10 cellular contexts compared by ENCODE assay signal in genomic region chr10:100043796-100044195, GRCh38. TPM values are rescaled to one million over a fixed set of nuclear protein-coding genes. Genes with fewer than 3 reads are reported as not detected.
A peak's percentile ranks its signal among the peaks of the same experiment; 100 is the strongest.
DNase-seq lines count a peak whose midpoint lies in the region; ATAC-seq and TF ChIP-seq lines count a peak whose summit lies in the region.
"Had no signal": no experiment of that assay in that cellular context is flagged by ENCODE, and none has a peak within 500 bp of the region (broad histone marks: within the 10 kb centered on the region; RNA-seq: fewer than 3 reads in every experiment).

No MANE protein-coding gene starts in this region.

- H3K27ac ChIP-seq in GM23248 (peak overlapping the region; percentile 71), adrenal gland (peak overlapping the region in 4 of 5 donors; percentile 4 to 66 (median 30)), smooth muscle cell (ENCODE audit: low read depth) (peak overlapping the region; percentile 75)

- intact Hi-C loops in adrenal gland (cut with DNase I) (no loop called here), left ventricle myocardium superior (cut with micrococcal nuclease) (loop anchor here (10.0 kb wide), 1 partner anchor 69 kb away; no protein-coding TSS in a partner anchor), Caco-2 (cut with micrococcal nuclease; ENCODE audit: unreplicated experiment) (no loop called here)

- peak overlapping the region; percentile 29 for H3K4me2 ChIP-seq in GM23248 (ENCODE audit: unreplicated experiment)
- H3K4me2 ChIP-seq in smooth muscle cell, result peak overlapping the region; percentile 44

- no peak overlapping the region for H3K27ac Mint-ChIP-seq in Caco-2 (ENCODE audit: unreplicated experiment)
- no peak overlapping the region for H3K27ac Mint-ChIP-seq in activated naive CD4-positive, alpha-beta T cell treated with anti-CD3 and anti-CD28 coated beads, Interleukin-2, amount 10 ng/mL, durations not matched to agents 7 days and 5 days

- H3K36me3 Mint-ChIP-seq in Caco-2 (ENCODE audit: insufficient read depth, unreplicated experiment), result no peaks in the 10 kb centered on the region
- no peaks in the 10 kb centered on the region for H3K36me3 Mint-ChIP-seq in activated naive CD4-positive, alpha-beta T cell treated with anti-CD3 and anti-CD28 coated beads, Interleukin-2, amount 10 ng/mL, durations not matched to agents 7 days and 5 days

- H3F3A ChIP-seq in GM23248 (ENCODE audit: insufficient read depth) (peaks cover 8% of the 10 kb centered on the region; the same call in 1 of the 2 replicates), smooth muscle cell (ENCODE audit: low read depth) (peaks cover 17% of the 10 kb centered on the region)

- H3K36me3 ChIP-seq in GM23248 (ENCODE audit: low read depth) (no peaks in the 10 kb centered on the region), adrenal gland (replicated peaks in 1 of 2) (no peaks in the 10 kb centered on the region), smooth muscle cell (ENCODE audit: low read depth) (no peaks in the 10 kb centered on the region), Caco-2 (ENCODE audit: control insufficient read depth, insufficient read depth, low read length) (no peaks in the 10 kb centered on the region)

- peaks cover 12% of the 10 kb centered on the region for H3K4me1 Mint-ChIP-seq in Caco-2 (ENCODE audit: low read depth, unreplicated experiment)
- H3K4me1 Mint-ChIP-seq in activated naive CD4-positive, alpha-beta T cell treated with anti-CD3 and anti-CD28 coated beads, Interleukin-2, amount 10 ng/mL, durations not matched to agents 7 days and 5 days, result no peaks in the 10 kb centered on the region

- no TSS peak for BruUV-seq in Caco-2 (replicated peaks; lab: Mats Ljungman, UMichigan)

- CTCF ChIA-PET in Caco-2 (lab: Charles Lee), result no interaction called here
- CTCF ChIA-PET in activated naive CD4-positive, alpha-beta T cell treated with anti-CD3 and anti-CD28 coated beads, Interleukin-2, amount 10 ng/mL, durations not matched to agents 7 days and 5 days (lab: Charles Lee), result interaction anchor here (2.3 to 8.5 kb wide), 2 partner anchors 51 to 198 kb away, joined by 13 to 177 read pairs; no protein-coding TSS in a partner anchor

- DNase-seq in GM23248 (peak; percentile 54), adrenal gland (peak in 4 of 7 donors; percentile 8 to 53 (median 19)), left ventricle myocardium superior (peak; percentile 68), smooth muscle cell (lab: John Stamatoyannopoulos, UW; ENCODE audit: unreplicated experiment) (no peak), Caco-2 (no peak)
- no peak for DNase-seq in activated CD4-positive, CD25-positive, alpha-beta regulatory T cell (lab: John Stamatoyannopoulos, UW)
- no peak for DNase-seq in activated naive CD4-positive, alpha-beta T cell treated with anti-CD3 and anti-CD28 coated beads, Interleukin-2, amount 10 ng/mL, durations not matched to agents 7 days and 5 days
- DNase-seq: H7 had no signal

- no peak for TF ChIP-seq POLR2A in adrenal gland (IDR thresholded peaks at IDR 0.05)

- H4K20me1 ChIP-seq in GM23248 (ENCODE audit: insufficient read depth), result no peaks in the 10 kb centered on the region
- H4K20me1 ChIP-seq in smooth muscle cell (ENCODE audit: low read depth), result no peaks in the 10 kb centered on the region

- H3K27me3 ChIP-seq in GM23248 (replicated peaks; ENCODE audit: insufficient read depth) (no peaks in the 10 kb centered on the region), adrenal gland (no peaks in the 10 kb centered on the region), smooth muscle cell (ENCODE audit: low read depth) (no peaks in the 10 kb centered on the region), Caco-2 (replicated peaks; ENCODE audit: control insufficient read depth, insufficient read depth, low read length) (no peaks in the 10 kb centered on the region)

- H3K9me2 ChIP-seq in GM23248 (ENCODE audit: insufficient read depth), result no peaks in the 10 kb centered on the region

- no peak for TF ChIP-seq CTCF in adrenal gland (IDR thresholded peaks at IDR 0.05)
- no peak for TF ChIP-seq CTCF in smooth muscle cell (IDR thresholded peaks at IDR 0.05; ENCODE audit: borderline replicate concordance, insufficient read depth, poor library complexity, severe bottlenecking)
- no peak for TF ChIP-seq CTCF in Caco-2 (IDR thresholded peaks at IDR 0.05; ENCODE audit: insufficient read depth in 1 of 2, low read depth in 1 of 2, low read length in 1 of 2, severe bottlenecking in 1 of 2, unreplicated experiment in 1 of 2)

- H2AFZ ChIP-seq in GM23248 (peak overlapping the region; percentile 70), smooth muscle cell (ENCODE audit: low read depth) (peak overlapping the region; percentile 69)

- in situ Hi-C loops in GM23248 (cut with MboI), result loop anchor here (10.0 kb wide), 1 partner anchor 189 kb away; no protein-coding TSS in a partner anchor

- 8 to 30% methylated on average over 3 of the region's 3 CpGs for WGBS in GM23248 (ENCODE audit: low coverage in 1 of 2, low lambda C conversion rate in 2 of 2, missing lambda C conversion rate in 2 of 2), 2 experiments
- WGBS in adrenal gland, 4 donors, result 42 to 62% (median 49%) methylated on average over 3 of the region's 3 CpGs
- 11% methylated on average over 3 of the region's 3 CpGs for WGBS in smooth muscle cell (ENCODE audit: low lambda C conversion rate)

- no peaks in the 10 kb centered on the region for H3K79me2 ChIP-seq in GM23248 (ENCODE audit: insufficient read depth)
- no peaks in the 10 kb centered on the region for H3K79me2 ChIP-seq in smooth muscle cell (ENCODE audit: low read depth)

- H3K9ac ChIP-seq in GM23248, result peak overlapping the region; percentile 18; the same call in 1 of the 2 replicates
- H3K9ac ChIP-seq in smooth muscle cell (ENCODE audit: low read depth), result no peak overlapping the region

- ATAC-seq in left ventricle myocardium superior, result peak; percentile 94
- no peak for ATAC-seq in GM21717 (IDR thresholded peaks at IDR 0.05; ENCODE audit: unreplicated experiment)

- H3K4me3 ChIP-seq in GM23248 (no peak overlapping the region), adrenal gland (no peak overlapping the region), smooth muscle cell (no peak overlapping the region), Caco-2 (ENCODE audit: low read depth, low read length) (no peak overlapping the region)

- H3K27me3 Mint-ChIP-seq in Caco-2 (ENCODE audit: insufficient read depth, unreplicated experiment), result no peaks in the 10 kb centered on the region
- peaks cover 23% of the 10 kb centered on the region for H3K27me3 Mint-ChIP-seq in activated naive CD4-positive, alpha-beta T cell treated with anti-CD3 and anti-CD28 coated beads, Interleukin-2, amount 10 ng/mL, durations not matched to agents 7 days and 5 days

- POLR2A ChIA-PET in Caco-2 (lab: Charles Lee), result no interaction called here

- no peak overlapping the region for H3K4me3 Mint-ChIP-seq in Caco-2 (ENCODE audit: unreplicated experiment)
- H3K4me3 Mint-ChIP-seq in activated naive CD4-positive, alpha-beta T cell treated with anti-CD3 and anti-CD28 coated beads, Interleukin-2, amount 10 ng/mL, durations not matched to agents 7 days and 5 days, result no peak overlapping the region

- H3K9me3 ChIP-seq in GM23248 (ENCODE audit: low read depth) (no peaks in the 10 kb centered on the region), adrenal gland (replicated peaks in 1 of 3) (no peaks in the 10 kb centered on the region), smooth muscle cell (replicated peaks; ENCODE audit: low read depth) (no peaks in the 10 kb centered on the region), Caco-2 (no peaks in the 10 kb centered on the region)

- H3K4me1 ChIP-seq in GM23248 (ENCODE audit: insufficient read depth) (peaks cover 23% of the 10 kb centered on the region), adrenal gland (replicated peaks in 1 of 2) (peaks cover 0 to 14% of the 10 kb centered on the region in 2 donors), smooth muscle cell (ENCODE audit: low read depth) (peaks cover 5% of the 10 kb centered on the region), Caco-2 (peaks cover 17% of the 10 kb centered on the region)

- H3K9me3 Mint-ChIP-seq in Caco-2 (ENCODE audit: unreplicated experiment), result no peaks in the 10 kb centered on the region
- H3K9me3 Mint-ChIP-seq in activated naive CD4-positive, alpha-beta T cell treated with anti-CD3 and anti-CD28 coated beads, Interleukin-2, amount 10 ng/mL, durations not matched to agents 7 days and 5 days, result no peaks in the 10 kb centered on the region

RNA-seq across cellular contexts. Expression of gene DNMBP, which starts 34.0 kb away (rescaled TPM):
- 18.5 and 22.4 TPM in 2 replicates for total RNA-seq in GM23248 (2014; rRNA removed; shearing (Covaris generic))
- polyA plus RNA-seq in GM23248 (2016; fragmentation: Nextera tagmentation; extraction: Ambion mirVana) (12.4 and 12.6 TPM in 2 replicates), adrenal gland (10 to 100 TPM in 1 of 3 donors, 1 to 10 TPM in 2; 5.7 to 13.6 (median 9.5) TPM), smooth muscle cell (9.4 and 12.7 TPM in 2 replicates)
- total RNA-seq in adrenal gland (10 to 100 TPM in 7 of 8 donors, 1 to 10 TPM in 1; 8.9 to 17.9 (median 12.5) TPM), left ventricle myocardium superior (5.5 TPM), smooth muscle cell (14.1 and 17.9 TPM in 2 replicates), Caco-2 (2022) (30.6 and 31.0 TPM in 2 replicates)

RNA-seq across cellular contexts. Expression of gene CPN1, which starts 37.9 kb away (rescaled TPM):
- total RNA-seq in GM23248 (2014; rRNA removed; shearing (Covaris generic)), result not detected in 2 replicates
- not detected in 2 replicates for polyA plus RNA-seq in GM23248 (2016; fragmentation: Nextera tagmentation; extraction: Ambion mirVana)
- not detected for total RNA-seq in adrenal gland
- not detected for polyA plus RNA-seq in adrenal gland
- total RNA-seq in left ventricle myocardium superior, result not detected
- total RNA-seq in smooth muscle cell, result not detected in 2 replicates
- not detected in 2 replicates for polyA plus RNA-seq in smooth muscle cell
- 24.3 and 24.9 TPM in 2 replicates for total RNA-seq in Caco-2 (2022)
- total RNA-seq: H7; T-helper 1 cell treated with Interleukin-12 subunit alpha and Interleukin-12 subunit beta and Interleukin-4 antibody, amounts not matched to agents 30 ng/mL and 1 ng/mL, for 36 hours had no signal

Comparison
In these comparisons a context has a peak if more than half of its experiments do, and no peak if none do; other contexts are left out.
1. DNase-seq: peak in GM23248 (single experiment), adrenal gland (4 of 7) and left ventricle myocardium superior (single experiment); none in smooth muscle cell (single experiment), activated CD4-positive, CD25-positive, alpha-beta regulatory T cell (0 of 4), Caco-2 (0 of 2) and activated naive CD4-positive, alpha-beta T cell treated with anti-CD3 and anti-CD28 coated beads, Interleukin-2, amount 10 ng/mL, durations not matched to agents 7 days and 5 days (single experiment).
2. RNA of gene CPN1, which starts 37.9 kb away (total RNA-seq): 24.3 to 24.9 TPM in Caco-2; not detected in GM23248, not detected in adrenal gland, not detected in left ventricle myocardium superior (single experiment) and not detected in smooth muscle cell; every median in the first group is over 10 times any median in the second.
3. Peak in every context shown above with its lines, with median percentiles within 50 percentile points of each other: H3K27ac ChIP-seq.